ENCODE assay signal across 8 cellular contexts in the genomic region with DNA sequence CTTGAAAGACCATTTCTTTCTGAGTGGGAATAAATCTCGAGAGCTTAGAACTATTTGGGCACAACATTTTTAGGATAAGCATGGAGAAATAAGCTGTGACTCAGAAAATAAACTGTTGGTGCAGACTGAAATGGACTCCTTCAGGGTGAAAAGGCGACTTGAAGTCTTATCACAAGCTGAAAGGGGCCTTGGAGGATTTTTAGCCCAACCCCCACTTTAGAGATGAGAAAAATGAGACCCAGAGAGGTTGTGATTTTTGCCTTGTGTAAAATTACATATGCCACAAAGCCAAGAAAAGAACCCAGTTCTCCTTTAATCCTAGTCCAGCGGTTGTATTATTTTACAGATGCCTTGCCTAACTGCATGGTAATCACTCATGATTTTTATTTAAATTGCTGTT. TPM values are rescaled to one million over a fixed set of nuclear protein-coding genes. Genes with fewer than 3 reads are reported as not detected.
A peak's percentile ranks its signal among the peaks of the same experiment; 100 is the strongest.
DNase-seq lines count a peak whose midpoint lies in the region; ATAC-seq and TF ChIP-seq lines count a peak whose summit lies in the region.

No MANE protein-coding gene starts in this region.

- H3K27ac ChIP-seq in SK-N-SH (ENCODE audit: low read depth in 2 of 2, low read length in 1 of 2): peak overlapping the region; percentile 82 to 95
- peak overlapping the region; percentile 7; the same call in 1 of the 2 replicates for H3K27ac ChIP-seq in SJSA1
- H3K27ac ChIP-seq in esophagus muscularis mucosa (replicated peaks in 1 of 4): peak overlapping the region; percentile 99 to 100 (median 100)

- peak overlapping the region; percentile 87 for H3K4me2 ChIP-seq in SK-N-SH

- H3K27me3 ChIP-seq in SK-N-SH (ENCODE audit: insufficient read depth): no peaks in the 10 kb centered on the region
- no peaks in the 10 kb centered on the region for H3K27me3 ChIP-seq in SJSA1 (replicated peaks)
- no peaks in the 10 kb centered on the region for H3K27me3 ChIP-seq in esophagus muscularis mucosa

- peaks cover 60% of the 10 kb centered on the region for H3K79me2 ChIP-seq in SK-N-SH (ENCODE audit: insufficient read depth)

- CTCF ChIA-PET in SK-N-SH (lab: Yijun Ruan, JAX): interaction anchor here (0.5 to 2.2 kb wide), 7 partner anchors 9 to 144 kb away, joined by 3 to 7 read pairs (median 3); a partner anchor contains a TSS

- peaks cover 13% of the 10 kb centered on the region; the same call in 1 of the 2 replicates for H4K20me1 ChIP-seq in SK-N-SH (ENCODE audit: insufficient read depth)

- intact Hi-C loops in esophagus muscularis mucosa (cut with DNase I): loop anchor here (10.0 kb wide), 1 partner anchor 423 kb away; no protein-coding TSS in a partner anchor

- H3K36me3 ChIP-seq in SK-N-SH (replicated peaks in 1 of 2; ENCODE audit: control insufficient read depth in 1 of 2, insufficient read depth in 2 of 2, low read length in 1 of 2): no peaks in the 10 kb centered on the region
- peaks cover 34% of the 10 kb centered on the region for H3K36me3 ChIP-seq in SJSA1
- H3K36me3 ChIP-seq in esophagus muscularis mucosa: no peaks in the 10 kb centered on the region

- TF ChIP-seq CTCF in SK-N-SH (IDR thresholded peaks at IDR 0.05) (no peak), esophagus muscularis mucosa (IDR thresholded peaks at IDR 0.05) (no peak), retinal pigment epithelial cell (conservative IDR thresholded peaks at IDR 0.05; ENCODE audit: low read depth, low read length) (no peak)

- peaks cover 4% of the 10 kb centered on the region for H3F3A ChIP-seq in SK-N-SH (replicated peaks; ENCODE audit: insufficient read depth)

- H3K4me1 ChIP-seq in SK-N-SH (ENCODE audit: control insufficient read depth in 1 of 2, insufficient read depth in 2 of 2, low read depth in 1 of 2, low read length in 1 of 2) (peaks cover 0 to 11% of the 10 kb centered on the region in 2 experiments; a peak in 3 of 4 replicates), SJSA1 (replicated peaks) (peaks cover 14% of the 10 kb centered on the region), esophagus muscularis mucosa (peaks cover 26 to 28% (median 27%) of the 10 kb centered on the region in 4 donors)

- ATAC-seq in SK-N-SH treated with all-trans-retinoic acid at 6 μM for 48 hours (no peak), GM18907 (IDR thresholded peaks at IDR 0.05; ENCODE audit: unreplicated experiment) (no peak)

- H3K4me3 ChIP-seq in SK-N-SH (ENCODE audit: low read depth in 2 of 2, low read length in 1 of 2) (peak overlapping the region; percentile 85 to 96), SJSA1 (peak overlapping the region; percentile 98), esophagus muscularis mucosa (peak overlapping the region; percentile 83 to 95 (median 93)), retinal pigment epithelial cell (ENCODE audit: low read length) (peak overlapping the region; percentile 71)

- H3K9me2 ChIP-seq in SK-N-SH: no peaks in the 10 kb centered on the region

- no peak for TF ChIP-seq POLR2A in esophagus muscularis mucosa (IDR thresholded peaks at IDR 0.05; ENCODE audit: low read depth)

- TF ChIP-seq EP300 in SK-N-SH (IDR thresholded peaks at IDR 0.05; ENCODE audit: borderline replicate concordance in 1 of 2, low read depth in 1 of 2, low read length in 1 of 2) (no peak), esophagus muscularis mucosa (IDR thresholded peaks at IDR 0.05) (no peak)

- WGBS in SK-N-SH (ENCODE audit: low lambda C conversion rate): 11% methylated on average over 3 of the region's 3 CpGs
- WGBS in esophagus muscularis mucosa: 33% methylated on average over 3 of the region's 3 CpGs

- TF ChIP-seq RAD21 in SK-N-SH (IDR thresholded peaks at IDR 0.05; ENCODE audit: low read length): no peak

- H3K9ac ChIP-seq in SK-N-SH: peak overlapping the region; percentile 95

- POLR2A ChIA-PET in SK-N-SH (lab: Yijun Ruan, JAX): interaction anchor here (1.0 kb wide), 1 partner anchor 8 kb away, joined by 3 read pairs; no protein-coding TSS in a partner anchor

- DNase-seq in SK-N-SH: no peak
- DNase-seq in SJSA1 (ENCODE audit: low read depth in 1 of 2, low spot score in 2 of 2): peak in 1 of 2 experiments; percentile 38
- DNase-seq in esophagus muscularis mucosa (ENCODE audit: extremely low spot score): no peak
- no peak for DNase-seq in retinal pigment epithelial cell (ENCODE audit: low read depth)
- no peak for DNase-seq in cerebellum (ENCODE audit: low spot score)
- no peak for DNase-seq in stimulated activated CD4-positive, alpha-beta T cell treated with anti-CD3 and anti-CD28 coated beads, Interleukin-1b, Interleukin-23, amount 100 ng/mL, for 48 hours

- H3K9me3 ChIP-seq in SK-N-SH (no peaks in the 10 kb centered on the region), SJSA1 (replicated peaks) (0 out of 2 replicates have a peak, but pooled peaks cover 3% of the 10 kb centered on the region), esophagus muscularis mucosa (no peaks in the 10 kb centered on the region)

- peak overlapping the region; percentile 88; the same call in 1 of the 2 replicates for H2AFZ ChIP-seq in SK-N-SH (ENCODE audit: low read depth)

TF ChIP-seq in SK-N-SH, 30 proteins besides CTCF, POLR2A, EP300 and RAD21 (continues in another document):
- TF ChIP-seq JUND (IDR thresholded peaks at IDR 0.05) (no peak), MEF2A (IDR thresholded peaks at IDR 0.05; ENCODE audit: borderline replicate concordance, low read depth) (no peak), FOXJ3 (CRISPR knock-in tag; IDR thresholded peaks at IDR 0.05) (no peak), TAF1 (IDR thresholded peaks at IDR 0.05; ENCODE audit: borderline replicate concordance, low read depth, low read length) (no peak), NFIC (IDR thresholded peaks at IDR 0.05; ENCODE audit: borderline replicate concordance) (no peak), RFX5 (IDR thresholded peaks at IDR 0.05; ENCODE audit: low read length) (no peak), EZH2phosphoT487 (IDR thresholded peaks at IDR 0.05; ENCODE audit: borderline replicate concordance, low read depth) (no peak), GATA2 (CRISPR knock-in tag; IDR thresholded peaks at IDR 0.05) (no peak), SMC3 (IDR thresholded peaks at IDR 0.05; ENCODE audit: low read depth, low read length) (no peak), FOSL2 (IDR thresholded peaks at IDR 0.05; ENCODE audit: borderline replicate concordance, low read depth) (no peak), GABPA (IDR thresholded peaks at IDR 0.05; ENCODE audit: low read depth) (no peak), RCOR1 (IDR thresholded peaks at IDR 0.05; ENCODE audit: low read length) (no peak)
- TF ChIP-seq, protein P1, sequence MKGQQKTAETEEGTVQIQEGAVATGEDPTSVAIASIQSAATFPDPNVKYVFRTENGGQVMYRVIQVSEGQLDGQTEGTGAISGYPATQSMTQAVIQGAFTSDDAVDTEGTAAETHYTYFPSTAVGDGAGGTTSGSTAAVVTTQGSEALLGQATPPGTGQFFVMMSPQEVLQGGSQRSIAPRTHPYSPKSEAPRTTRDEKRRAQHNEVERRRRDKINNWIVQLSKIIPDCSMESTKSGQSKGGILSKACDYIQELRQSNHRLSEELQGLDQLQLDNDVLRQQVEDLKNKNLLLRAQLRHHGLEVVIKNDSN (IDR thresholded peaks at IDR 0.05; ENCODE audit: borderline replicate concordance, low read depth): no peak

TF ChIP-seq in SK-N-SH treated with all-trans-retinoic acid at 6 μM for 48 hours, 23 proteins besides CTCF, POLR2A, EP300 and RAD21:
- no peak for TF ChIP-seq ARNTL (CRISPR knock-in tag; IDR thresholded peaks at IDR 0.05; ENCODE audit: borderline replicate concordance, low read depth)

RNA-seq across cellular contexts. Expression of a gene that starts 1.5 kb away (rescaled TPM):
- polyA plus RNA-seq in SK-N-SH (2012; rRNA removed): 74.6 and 86.3 TPM in 2 replicates
- polyA plus RNA-seq in SK-N-SH (2012; cell fraction: cytosol; rRNA removed): 121 and 169 TPM in 2 replicates
- 49.8 and 108 TPM in 2 replicates for polyA plus RNA-seq in SK-N-SH (2012; cell fraction: nucleus; rRNA removed)
- 88.9 and 106 TPM in 2 replicates for total RNA-seq in SJSA1 (2014; rRNA removed; shearing (Covaris generic))
- total RNA-seq in esophagus muscularis mucosa: 10 to 100 TPM; 32.5 to 61.0 (median 41.7) TPM
- 43.1 TPM for total RNA-seq in cerebellum

Comparison
In these comparisons a context has a peak if more than half of its experiments do, and no peak if none do; other contexts are left out.
1. H3K27ac ChIP-seq: peak in every context shown above with its lines; median percentile 100 in esophagus muscularis mucosa; 88 in SK-N-SH; 7 in SJSA1.